1 cellular context compared by ENCODE assay signal in genomic region chr1:32181563-32181962, GRCh38.
TF ChIP-seq lines count a peak whose summit lies in the region.

No MANE protein-coding gene starts in this region.

TF ChIP-seq in IMR-90, 13 proteins besides CTCF, POLR2A, EP300 and RAD21:
- TF ChIP-seq SMC3 (IDR thresholded peaks at IDR 0.05; ENCODE audit: low read depth, low read length): no peak
- no peak for TF ChIP-seq MAZ (IDR thresholded peaks at IDR 0.05; ENCODE audit: borderline replicate concordance, low read depth, low read length)
- TF ChIP-seq RCOR1 (IDR thresholded peaks at IDR 0.05; ENCODE audit: insufficient replicate concordance, low read length): no peak
TF ChIP-seq in IMR-90: peak in this region for 0.
